6 cellular contexts compared by ENCODE assay signal in the genomic region with DNA sequence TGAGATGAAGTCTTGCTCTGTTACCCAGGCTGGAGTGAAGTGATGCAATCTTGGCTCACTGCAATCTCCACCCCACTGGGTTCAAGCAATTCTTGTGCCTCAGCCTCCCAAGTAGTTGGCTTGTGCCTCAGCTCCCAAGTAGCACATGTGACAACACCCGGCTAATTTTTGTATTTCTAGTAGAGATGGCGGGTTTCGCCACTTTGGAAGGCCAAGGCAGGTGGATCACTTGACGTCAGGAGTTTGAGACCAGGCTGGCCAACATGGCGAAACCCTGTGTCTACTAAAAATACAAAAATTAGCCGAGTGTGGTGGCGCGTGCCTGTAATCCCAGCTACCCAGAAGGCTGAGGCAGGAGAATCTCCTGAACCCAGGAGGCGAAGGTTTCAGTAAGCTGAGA. TPM values are rescaled to one million over a fixed set of nuclear protein-coding genes. Genes with fewer than 3 reads are reported as not detected.
DNase-seq lines count a peak whose midpoint lies in the region; ATAC-seq, FAIRE-seq and TF ChIP-seq lines count a peak whose summit lies in the region.
"Not testable (repeated sequence)": the region's sequence is repeated elsewhere in the genome, so short reads cannot be mapped to it uniquely, and the experiment has no call there.

No MANE protein-coding gene starts in this region.

- peaks cover 39 to 44% of the 10 kb centered on the region in 2 experiments for H3K4me1 Mint-ChIP-seq in H9

- H3K36me3 ChIP-seq in H1 (ENCODE audit: control insufficient read depth in 2 of 4, insufficient read depth in 4 of 4, low read length in 3 of 4): not testable (repeated sequence)

- not testable (repeated sequence) for H3K79me2 ChIP-seq in H9 (ENCODE audit: insufficient read depth, low read length); H1 (ENCODE audit: control insufficient read depth in 1 of 2, insufficient read depth in 2 of 2, low read length in 2 of 2)

- H3K27ac ChIP-seq in H9 (ENCODE audit: insufficient read length, low read depth, low read length); H1 (ENCODE audit: low read depth, low read length): not testable (repeated sequence)

- H3T11ph ChIP-seq in H9 (ENCODE audit: low read length): not testable (repeated sequence)

- DNase-seq in H9; H1 (ENCODE audit: low read depth in 1 of 2, low spot score in 2 of 2): not testable (repeated sequence)
- peak; percentile 6 for DNase-seq in activated effector memory CD4-positive, alpha-beta T cell treated with anti-CD3 and anti-CD28 coated beads, Interleukin-2, amount 50 U/mL, for 16 hours
- DNase-seq in fibroblast of the aortic adventitia (ENCODE audit: low read depth) (peak; percentile 6), left lobe of liver (ENCODE audit: low spot score) (peak; percentile 33), posterior vena cava (ENCODE audit: low spot score) (peak; percentile 53)

- not testable (repeated sequence) for FAIRE-seq in H1 (lab: Jason Lieb, UNC)

- H3K18ac ChIP-seq in H9 (ENCODE audit: insufficient read length, low read depth, low read length): not testable (repeated sequence)
- peak overlapping the region; percentile 40; the same call in 1 of the 2 replicates for H3K18ac ChIP-seq in H1 (ENCODE audit: extremely low read depth, low read length)

- intact Hi-C loops in posterior vena cava (cut with DNase I): not testable (repeated sequence)

- POLR2A ChIA-PET in H1 (lab: Charles Lee; ENCODE audit: partially characterized antibody): interaction anchor here (1.2 to 1.3 kb wide), 2 partner anchors 12 to 52 kb away, joined by 3 read pairs; no protein-coding TSS in a partner anchor

- not testable (repeated sequence) for H3K27me3 ChIP-seq in H9 (ENCODE audit: insufficient read depth, low read length); H1 (replicated peaks in 1 of 4; ENCODE audit: control insufficient read depth in 3 of 4, extremely low read depth in 1 of 4, insufficient read depth in 3 of 4, low read length in 3 of 4)

- not testable (repeated sequence) for H3K56ac ChIP-seq in H9 (ENCODE audit: insufficient read length, low read depth, low read length); H1 (replicated peaks; ENCODE audit: insufficient read length, low read depth, low read length)

- not testable (repeated sequence) for H2BK120ac ChIP-seq in H9 (ENCODE audit: low read depth, low read length, poor library complexity, severe bottlenecking); H1 (replicated peaks; ENCODE audit: low read depth, low read length)

- peak overlapping the region in 2 of 3 experiments; percentile 85 to 87; a peak in 3 of 7 replicates for H3K27ac Mint-ChIP-seq in H9

- H2BK15ac ChIP-seq in H9 (ENCODE audit: low read depth, low read length): not testable (repeated sequence)
- H2BK15ac ChIP-seq in H1 (ENCODE audit: low read length): peak overlapping the region; percentile 25; the same call in 1 of the 2 replicates

- not testable (repeated sequence) for H3K4me3 ChIP-seq in H1 (ENCODE audit: extremely low read depth in 1 of 4, insufficient read depth in 2 of 4, low read depth in 3 of 4, low read length in 4 of 4); fibroblast of the aortic adventitia (ENCODE audit: low read depth, low read length)

- WGBS in H9 (ENCODE audit: extremely low coverage, insufficient read length, low lambda C conversion rate): no CpG with 5 or more reads among the region's 9 CpGs
- 91% methylated on average over 9 of the region's 9 CpGs; no CpG with 5 or more reads in 1 of the 2 experiments for WGBS in H1 (ENCODE audit: extremely low coverage in 1 of 2, insufficient coverage in 1 of 2, insufficient read length in 1 of 2, insufficient replicate concordance in 2 of 2, low coverage in 1 of 2, low lambda C conversion rate in 2 of 2, missing lambda C conversion rate in 1 of 2), 2 experiments

- not testable (repeated sequence) for TF ChIP-seq POLR2A in H1 (IDR thresholded peaks at IDR 0.05; ENCODE audit: control extremely low read depth in 1 of 2, low read depth in 2 of 2, low read length in 2 of 2)

- not testable (repeated sequence) for H3K23ac ChIP-seq in H9 (ENCODE audit: insufficient read length, low read depth, low read length); H1 (ENCODE audit: insufficient read length)

- H3K4me2 ChIP-seq in H9 (ENCODE audit: insufficient read depth, insufficient read length, low read length); H1 (ENCODE audit: insufficient read depth in 1 of 2, low read depth in 2 of 2, low read length in 2 of 2): not testable (repeated sequence)

- H3K36me3 Mint-ChIP-seq in H9 (ENCODE audit: insufficient read depth in 1 of 3, low read depth in 3 of 3): peaks cover 16 to 20% (median 20%) of the 10 kb centered on the region in 3 experiments

- TF ChIP-seq RAD21 in H1 (IDR thresholded peaks at IDR 0.05 in 1 of 2, conservative IDR thresholded peaks at IDR 0.05 in 1 of 2; ENCODE audit: low read depth in 2 of 2, low read length in 2 of 2): not testable (repeated sequence)

- H2BK12ac ChIP-seq in H9 (ENCODE audit: insufficient read length, low read depth, low read length): not testable (repeated sequence)
- 0 out of 2 replicates have a peak overlapping the region, but pooled peaks have one; percentile 30 for H2BK12ac ChIP-seq in H1 (ENCODE audit: low read depth, low read length)

- not testable (repeated sequence) for H2AK5ac ChIP-seq in H9 (ENCODE audit: insufficient read length, low read length); H1 (ENCODE audit: low read depth, low read length)

- H3K14ac ChIP-seq in H9 (ENCODE audit: insufficient read depth, low read length); H1 (ENCODE audit: insufficient read length): not testable (repeated sequence)

- not testable (repeated sequence) for H4K91ac ChIP-seq in H9 (ENCODE audit: insufficient read length, low read depth, low read length); H1 (replicated peaks; ENCODE audit: insufficient read length, low read length)

- H3K27me3 Mint-ChIP-seq in H9 (ENCODE audit: low read depth): not testable (repeated sequence)

- not testable (repeated sequence) for H4K20me1 ChIP-seq in H9 (ENCODE audit: control insufficient read depth, insufficient read depth, insufficient read length); H1 (replicated peaks in 1 of 2; ENCODE audit: control insufficient read depth in 1 of 2, insufficient read depth in 2 of 2, low read length in 2 of 2)

- H2BK20ac ChIP-seq in H9 (ENCODE audit: low read depth, low read length, poor library complexity, severe bottlenecking); H1 (ENCODE audit: low read length): not testable (repeated sequence)

- not testable (repeated sequence) for H4K5ac ChIP-seq in H9 (ENCODE audit: insufficient read length, low read depth, low read length)
- peak overlapping the region; percentile 6 for H4K5ac ChIP-seq in H1 (ENCODE audit: insufficient read length, low read depth, low read length)

- H4K8ac ChIP-seq in H9 (replicated peaks; ENCODE audit: insufficient read length, low read depth, low read length); H1 (ENCODE audit: extremely low read depth, insufficient read depth, low read length): not testable (repeated sequence)

- not testable (repeated sequence) for H3K79me1 ChIP-seq in H9 (ENCODE audit: insufficient read depth, low read depth, low read length, poor library complexity, severe bottlenecking); H1 (ENCODE audit: low read depth, low read length)

- H3K23me2 ChIP-seq in H9 (ENCODE audit: insufficient read length, low read depth, low read length, poor library complexity, severe bottlenecking); H1 (ENCODE audit: low read depth, low read length): not testable (repeated sequence)

- H3K9me3 ChIP-seq in H9 (ENCODE audit: control insufficient read depth, low read depth, low read length); H1 (ENCODE audit: insufficient read depth in 2 of 2, low read depth in 1 of 2, low read length in 1 of 2): not testable (repeated sequence)

- not testable (repeated sequence) for H3K4me3 Mint-ChIP-seq in H9

- H3K4ac ChIP-seq in H9 (ENCODE audit: low read depth, low read length); H1 (replicated peaks; ENCODE audit: insufficient read length, low read depth, low read length): not testable (repeated sequence)

- TF ChIP-seq CTCF in H9 (conservative IDR thresholded peaks at IDR 0.05); H1 (IDR thresholded peaks at IDR 0.05; ENCODE audit: control extremely low read depth in 1 of 3, insufficient read depth in 1 of 3, low read depth in 1 of 3, low read length in 3 of 3); fibroblast of the aortic adventitia (IDR thresholded peaks at IDR 0.05; ENCODE audit: insufficient read depth, low read length): not testable (repeated sequence)

- H3K9ac ChIP-seq in H9 (ENCODE audit: extremely low read depth, insufficient read length, low read length); H1 (replicated peaks in 1 of 4; ENCODE audit: extremely low read depth in 1 of 4, low read depth in 3 of 4, low read length in 3 of 4): not testable (repeated sequence)

- H3K9me3 Mint-ChIP-seq in H9: peaks cover 14 to 17% of the 10 kb centered on the region in 2 experiments

- CTCF ChIA-PET in H1 (lab: Charles Lee; ENCODE audit: partially characterized antibody): interaction anchor here (0.6 to 2.3 kb wide), 3 partner anchors 9 to 71 kb away, joined by 3 to 10 read pairs (median 6); no protein-coding TSS in a partner anchor

- not testable (repeated sequence) for TF ChIP-seq EP300 in H1 (IDR thresholded peaks at IDR 0.05; ENCODE audit: borderline replicate concordance in 1 of 2, low read depth in 2 of 2, low read length in 2 of 2)

- H3K4me1 ChIP-seq in H9 (ENCODE audit: insufficient read depth, low read length): not testable (repeated sequence)
- peaks cover 0 to 11% (median 5%) of the 10 kb centered on the region in 4 experiments; a peak in 6 of 7 replicates for H3K4me1 ChIP-seq in H1 (replicated peaks in 1 of 4; ENCODE audit: control insufficient read depth in 3 of 4, insufficient read depth in 4 of 4, low read length in 3 of 4)

- not testable (repeated sequence) for H2BK5ac ChIP-seq in H9 (ENCODE audit: insufficient read length, low read length)
- H2BK5ac ChIP-seq in H1 (ENCODE audit: low read depth, low read length): peak overlapping the region; percentile 73; the same call in 1 of the 2 replicates

- not testable (repeated sequence) for ATAC-seq in left lobe of liver

- not testable (repeated sequence) for H2AFZ ChIP-seq in H9 (ENCODE audit: low read length); H1 (ENCODE audit: low read length)

RNA-seq across cellular contexts. Expression of a gene that starts 39.0 kb away (rescaled TPM):
- total RNA-seq in H9 (2021): 114 and 116 TPM in 2 replicates
- total RNA-seq in H1 (2021; fragmentation: NEBNext Ultra II Directional; extraction: Animal tissue kit (Norgen Biotek cat#: 25700)): 97.2 and 102 TPM in 2 replicates
- 28.2 and 58.0 TPM in 2 replicates for polyA plus RNA-seq in H1 (2011; rRNA removed)
- polyA plus RNA-seq in H1 (2011; cell fraction: cytosol; rRNA removed): 45.6 TPM
- polyA plus RNA-seq in H1 (2011; cell fraction: nucleus; rRNA removed): 32.3 TPM
- polyA plus RNA-seq in H1 (2012, experiment 1 of 2): 70.1 to 123 TPM (median 76.1 TPM) in 4 replicates
- polyA plus RNA-seq in H1 (2012, experiment 2 of 2): 12.2 TPM
- 69.1 TPM for polyA plus RNA-seq in H1 (2013, experiment 1 of 2)
- 75.3 TPM for polyA plus RNA-seq in H1 (2013, experiment 2 of 2)
- 59.4 and 99.9 TPM in 2 replicates for polyA minus RNA-seq in H1 (2011; rRNA and poly(A)+ RNA removed)
- polyA minus RNA-seq in H1 (2011; cell fraction: cytosol; rRNA and poly(A)+ RNA removed): 260 TPM
- 80.3 TPM for polyA minus RNA-seq in H1 (2011; cell fraction: nucleus; rRNA and poly(A)+ RNA removed)
- 39.7 and 45.8 TPM in 2 replicates for total RNA-seq in fibroblast of the aortic adventitia (ENCODE audit: low replicate concordance)
- total RNA-seq in left lobe of liver: 11.5 TPM
- 10 to 100 TPM; 33.4 to 38.9 TPM for total RNA-seq in posterior vena cava
